1 cellular context compared by ENCODE assay signal in the genomic region with DNA sequence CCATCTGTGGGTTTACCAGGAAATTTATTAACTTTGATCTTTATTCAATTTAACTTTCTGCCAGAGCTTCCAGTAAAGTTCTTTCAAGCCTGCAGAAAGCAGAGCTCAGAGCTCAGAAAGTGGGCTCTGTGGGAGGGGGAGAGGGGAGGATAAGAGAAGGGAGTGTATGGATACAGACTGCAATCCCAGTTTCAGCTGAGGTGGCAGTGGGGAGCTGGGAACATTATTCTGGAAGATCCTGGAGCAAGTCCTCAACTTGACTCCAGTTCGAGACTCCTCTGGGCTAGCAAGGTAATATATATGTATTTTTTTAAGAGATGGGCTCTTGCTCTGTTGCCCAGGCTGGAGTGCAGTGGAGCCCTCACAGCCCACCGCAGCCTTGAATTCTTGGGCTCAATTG.
TF ChIP-seq lines count a peak whose summit lies in the region.

No MANE protein-coding gene starts in this region.

TF ChIP-seq in WTC11, 78 proteins besides CTCF, POLR2A, EP300 and RAD21 (continued from another document):
- TF ChIP-seq, protein P1, sequence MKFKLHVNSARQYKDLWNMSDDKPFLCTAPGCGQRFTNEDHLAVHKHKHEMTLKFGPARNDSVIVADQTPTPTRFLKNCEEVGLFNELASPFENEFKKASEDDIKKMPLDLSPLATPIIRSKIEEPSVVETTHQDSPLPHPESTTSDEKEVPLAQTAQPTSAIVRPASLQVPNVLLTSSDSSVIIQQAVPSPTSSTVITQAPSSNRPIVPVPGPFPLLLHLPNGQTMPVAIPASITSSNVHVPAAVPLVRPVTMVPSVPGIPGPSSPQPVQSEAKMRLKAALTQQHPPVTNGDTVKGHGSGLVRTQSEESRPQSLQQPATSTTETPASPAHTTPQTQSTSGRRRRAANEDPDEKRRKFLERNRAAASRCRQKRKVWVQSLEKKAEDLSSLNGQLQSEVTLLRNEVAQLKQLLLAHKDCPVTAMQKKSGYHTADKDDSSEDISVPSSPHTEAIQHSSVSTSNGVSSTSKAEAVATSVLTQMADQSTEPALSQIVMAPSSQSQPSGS (CRISPR knock-in tag; IDR thresholded peaks at IDR 0.05; ENCODE audit: borderline replicate concordance, low read depth) = no peak
- no peak for TF ChIP-seq NFE2L1 (CRISPR knock-in tag; IDR thresholded peaks at IDR 0.05)
- TF ChIP-seq, protein P2, sequence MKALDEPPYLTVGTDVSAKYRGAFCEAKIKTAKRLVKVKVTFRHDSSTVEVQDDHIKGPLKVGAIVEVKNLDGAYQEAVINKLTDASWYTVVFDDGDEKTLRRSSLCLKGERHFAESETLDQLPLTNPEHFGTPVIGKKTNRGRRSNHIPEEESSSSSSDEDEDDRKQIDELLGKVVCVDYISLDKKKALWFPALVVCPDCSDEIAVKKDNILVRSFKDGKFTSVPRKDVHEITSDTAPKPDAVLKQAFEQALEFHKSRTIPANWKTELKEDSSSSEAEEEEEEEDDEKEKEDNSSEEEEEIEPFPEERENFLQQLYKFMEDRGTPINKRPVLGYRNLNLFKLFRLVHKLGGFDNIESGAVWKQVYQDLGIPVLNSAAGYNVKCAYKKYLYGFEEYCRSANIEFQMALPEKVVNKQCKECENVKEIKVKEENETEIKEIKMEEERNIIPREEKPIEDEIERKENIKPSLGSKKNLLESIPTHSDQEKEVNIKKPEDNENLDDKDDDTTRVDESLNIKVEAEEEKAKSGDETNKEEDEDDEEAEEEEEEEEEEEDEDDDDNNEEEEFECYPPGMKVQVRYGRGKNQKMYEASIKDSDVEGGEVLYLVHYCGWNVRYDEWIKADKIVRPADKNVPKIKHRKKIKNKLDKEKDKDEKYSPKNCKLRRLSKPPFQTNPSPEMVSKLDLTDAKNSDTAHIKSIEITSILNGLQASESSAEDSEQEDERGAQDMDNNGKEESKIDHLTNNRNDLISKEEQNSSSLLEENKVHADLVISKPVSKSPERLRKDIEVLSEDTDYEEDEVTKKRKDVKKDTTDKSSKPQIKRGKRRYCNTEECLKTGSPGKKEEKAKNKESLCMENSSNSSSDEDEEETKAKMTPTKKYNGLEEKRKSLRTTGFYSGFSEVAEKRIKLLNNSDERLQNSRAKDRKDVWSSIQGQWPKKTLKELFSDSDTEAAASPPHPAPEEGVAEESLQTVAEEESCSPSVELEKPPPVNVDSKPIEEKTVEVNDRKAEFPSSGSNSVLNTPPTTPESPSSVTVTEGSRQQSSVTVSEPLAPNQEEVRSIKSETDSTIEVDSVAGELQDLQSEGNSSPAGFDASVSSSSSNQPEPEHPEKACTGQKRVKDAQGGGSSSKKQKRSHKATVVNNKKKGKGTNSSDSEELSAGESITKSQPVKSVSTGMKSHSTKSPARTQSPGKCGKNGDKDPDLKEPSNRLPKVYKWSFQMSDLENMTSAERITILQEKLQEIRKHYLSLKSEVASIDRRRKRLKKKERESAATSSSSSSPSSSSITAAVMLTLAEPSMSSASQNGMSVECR (CRISPR knock-in tag; IDR thresholded peaks at IDR 0.05; ENCODE audit: borderline replicate concordance) = no peak
- no peak for TF ChIP-seq ESRRA (CRISPR knock-in tag; IDR thresholded peaks at IDR 0.05; ENCODE audit: borderline replicate concordance)
- no peak for TF ChIP-seq ZNF232 (CRISPR knock-in tag; IDR thresholded peaks at IDR 0.05)
- TF ChIP-seq, protein P3, sequence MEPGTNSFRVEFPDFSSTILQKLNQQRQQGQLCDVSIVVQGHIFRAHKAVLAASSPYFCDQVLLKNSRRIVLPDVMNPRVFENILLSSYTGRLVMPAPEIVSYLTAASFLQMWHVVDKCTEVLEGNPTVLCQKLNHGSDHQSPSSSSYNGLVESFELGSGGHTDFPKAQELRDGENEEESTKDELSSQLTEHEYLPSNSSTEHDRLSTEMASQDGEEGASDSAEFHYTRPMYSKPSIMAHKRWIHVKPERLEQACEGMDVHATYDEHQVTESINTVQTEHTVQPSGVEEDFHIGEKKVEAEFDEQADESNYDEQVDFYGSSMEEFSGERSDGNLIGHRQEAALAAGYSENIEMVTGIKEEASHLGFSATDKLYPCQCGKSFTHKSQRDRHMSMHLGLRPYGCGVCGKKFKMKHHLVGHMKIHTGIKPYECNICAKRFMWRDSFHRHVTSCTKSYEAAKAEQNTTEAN (CRISPR knock-in tag; IDR thresholded peaks at IDR 0.05) = no peak
- TF ChIP-seq, protein P4, sequence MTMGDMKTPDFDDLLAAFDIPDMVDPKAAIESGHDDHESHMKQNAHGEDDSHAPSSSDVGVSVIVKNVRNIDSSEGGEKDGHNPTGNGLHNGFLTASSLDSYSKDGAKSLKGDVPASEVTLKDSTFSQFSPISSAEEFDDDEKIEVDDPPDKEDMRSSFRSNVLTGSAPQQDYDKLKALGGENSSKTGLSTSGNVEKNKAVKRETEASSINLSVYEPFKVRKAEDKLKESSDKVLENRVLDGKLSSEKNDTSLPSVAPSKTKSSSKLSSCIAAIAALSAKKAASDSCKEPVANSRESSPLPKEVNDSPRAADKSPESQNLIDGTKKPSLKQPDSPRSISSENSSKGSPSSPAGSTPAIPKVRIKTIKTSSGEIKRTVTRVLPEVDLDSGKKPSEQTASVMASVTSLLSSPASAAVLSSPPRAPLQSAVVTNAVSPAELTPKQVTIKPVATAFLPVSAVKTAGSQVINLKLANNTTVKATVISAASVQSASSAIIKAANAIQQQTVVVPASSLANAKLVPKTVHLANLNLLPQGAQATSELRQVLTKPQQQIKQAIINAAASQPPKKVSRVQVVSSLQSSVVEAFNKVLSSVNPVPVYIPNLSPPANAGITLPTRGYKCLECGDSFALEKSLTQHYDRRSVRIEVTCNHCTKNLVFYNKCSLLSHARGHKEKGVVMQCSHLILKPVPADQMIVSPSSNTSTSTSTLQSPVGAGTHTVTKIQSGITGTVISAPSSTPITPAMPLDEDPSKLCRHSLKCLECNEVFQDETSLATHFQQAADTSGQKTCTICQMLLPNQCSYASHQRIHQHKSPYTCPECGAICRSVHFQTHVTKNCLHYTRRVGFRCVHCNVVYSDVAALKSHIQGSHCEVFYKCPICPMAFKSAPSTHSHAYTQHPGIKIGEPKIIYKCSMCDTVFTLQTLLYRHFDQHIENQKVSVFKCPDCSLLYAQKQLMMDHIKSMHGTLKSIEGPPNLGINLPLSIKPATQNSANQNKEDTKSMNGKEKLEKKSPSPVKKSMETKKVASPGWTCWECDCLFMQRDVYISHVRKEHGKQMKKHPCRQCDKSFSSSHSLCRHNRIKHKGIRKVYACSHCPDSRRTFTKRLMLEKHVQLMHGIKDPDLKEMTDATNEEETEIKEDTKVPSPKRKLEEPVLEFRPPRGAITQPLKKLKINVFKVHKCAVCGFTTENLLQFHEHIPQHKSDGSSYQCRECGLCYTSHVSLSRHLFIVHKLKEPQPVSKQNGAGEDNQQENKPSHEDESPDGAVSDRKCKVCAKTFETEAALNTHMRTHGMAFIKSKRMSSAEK (CRISPR knock-in tag; IDR thresholded peaks at IDR 0.05; ENCODE audit: borderline replicate concordance) = no peak
